24 cellular contexts compared by ENCODE assay signal in the genomic region with DNA sequence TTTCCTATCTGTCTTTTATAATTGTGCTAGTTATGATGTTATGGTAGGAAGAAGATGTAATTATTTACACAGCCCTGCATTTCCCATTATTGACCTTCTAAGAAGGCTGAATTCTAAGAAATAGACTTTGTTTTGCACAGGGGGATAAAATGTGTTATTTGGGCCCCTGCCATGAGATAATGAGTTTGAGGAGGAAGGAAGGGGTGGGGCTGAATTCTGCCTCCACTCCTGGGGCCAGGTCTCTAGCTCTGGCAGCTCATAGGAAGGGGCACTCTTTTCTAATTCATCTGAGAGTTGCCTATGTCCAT.
"Had no signal": no experiment of that assay in that cellular context is flagged by ENCODE, and none has a peak within 500 bp of the region (broad histone marks: within the 10 kb centered on the region; RNA-seq: fewer than 3 reads in every experiment).

No MANE protein-coding gene starts in this region.

- H3K27ac ChIP-seq: dorsolateral prefrontal cortex, gastrocnemius medialis, neutrophil, prostate gland, right atrium auricular region, stomach, tibial artery had no signal

- H3K36me3 ChIP-seq: gastrocnemius medialis, neutrophil, prostate gland, right atrium auricular region, stomach, tibial artery had no signal

- H3K27me3 ChIP-seq: gastrocnemius medialis, neutrophil, right atrium auricular region, stomach, tibial artery had no signal

- H3K36me3 Mint-ChIP-seq: mesothelial cell of epicardium; naive B cell; natural killer cell treated with Interleukin-12 subunit alpha and Interleukin-12 subunit beta and Interleukin-15 and Interleukin-18, amount 100 ng/mL, for 72 hours; stimulated activated effector memory CD8-positive, alpha-beta T cell treated with anti-CD3 and anti-CD28 coated beads, Interleukin-12 subunit alpha, Interleukin-12 subunit beta, amount 100 ng/mL, for 72 hours; type B pancreatic cell had no signal

- H3K4me1 ChIP-seq: gastrocnemius medialis, prostate gland, right atrium auricular region, stomach, tibial artery had no signal

- H3K9me3 Mint-ChIP-seq: endodermal cell; mesothelial cell of epicardium; natural killer cell treated with Interleukin-12 subunit alpha and Interleukin-12 subunit beta and Interleukin-15 and Interleukin-18, amount 100 ng/mL, for 72 hours; neural crest cell; stimulated activated effector memory CD8-positive, alpha-beta T cell treated with anti-CD3 and anti-CD28 coated beads, Interleukin-12 subunit alpha, Interleukin-12 subunit beta, amount 100 ng/mL, for 72 hours; type B pancreatic cell had no signal

- ATAC-seq: gastrocnemius medialis; left lobe of liver; mucosa of descending colon; natural killer cell treated with Interleukin-12 subunit alpha and Interleukin-12 subunit beta and Interleukin-15 and Interleukin-18, amount 100 ng/mL, for 72 hours; sciatic nerve; stimulated activated effector memory CD8-positive, alpha-beta T cell treated with anti-CD3 and anti-CD28 coated beads, Interleukin-12 subunit alpha, Interleukin-12 subunit beta, amount 100 ng/mL, for 72 hours had no signal

- H3K9me3 ChIP-seq: gastrocnemius medialis, mucosa of descending colon, neutrophil, prostate gland, right atrium auricular region, stomach, tibial artery had no signal

- DNase-seq: dorsolateral prefrontal cortex; effector CD8-positive, alpha-beta T cell; endodermal cell; gastrocnemius medialis; head of caudate nucleus; mesenchymal stem cell; mucosa of descending colon; naive B cell; stimulated activated CD4-positive, alpha-beta T cell treated with anti-CD3 and anti-CD28 coated beads, Interleukin-2, amount 100 ng/mL, for 24 hours; stimulated activated CD4-positive, alpha-beta T cell treated with anti-CD3 and anti-CD28 coated beads, Interleukin-4, amount 100 ng/mL, for 24 hours; stimulated activated naive CD4-positive, alpha-beta T cell treated with Interleukin-2 at 50 U/mL for 16 hours; stomach; tibial artery had no signal

- H3K4me3 Mint-ChIP-seq: endodermal cell; mesothelial cell of epicardium; naive B cell; natural killer cell treated with Interleukin-12 subunit alpha and Interleukin-12 subunit beta and Interleukin-15 and Interleukin-18, amount 100 ng/mL, for 72 hours; neural crest cell; stimulated activated effector memory CD8-positive, alpha-beta T cell treated with anti-CD3 and anti-CD28 coated beads, Interleukin-12 subunit alpha, Interleukin-12 subunit beta, amount 100 ng/mL, for 72 hours; type B pancreatic cell had no signal

- H3K4me3 ChIP-seq: dorsolateral prefrontal cortex, gastrocnemius medialis, lung, mucosa of descending colon, prostate gland, right atrium auricular region, stomach, tibial artery had no signal

- H3K4me1 Mint-ChIP-seq: mesothelial cell of epicardium; naive B cell; neural crest cell; stimulated activated effector memory CD8-positive, alpha-beta T cell treated with anti-CD3 and anti-CD28 coated beads, Interleukin-12 subunit alpha, Interleukin-12 subunit beta, amount 100 ng/mL, for 72 hours had no signal

- H3K27ac Mint-ChIP-seq: endodermal cell; mesothelial cell of epicardium; naive B cell; natural killer cell treated with Interleukin-12 subunit alpha and Interleukin-12 subunit beta and Interleukin-15 and Interleukin-18, amount 100 ng/mL, for 72 hours; stimulated activated effector memory CD8-positive, alpha-beta T cell treated with anti-CD3 and anti-CD28 coated beads, Interleukin-12 subunit alpha, Interleukin-12 subunit beta, amount 100 ng/mL, for 72 hours; type B pancreatic cell had no signal
